Comparison of ENCODE assay signal across 11 cellular contexts in the genomic region with DNA sequence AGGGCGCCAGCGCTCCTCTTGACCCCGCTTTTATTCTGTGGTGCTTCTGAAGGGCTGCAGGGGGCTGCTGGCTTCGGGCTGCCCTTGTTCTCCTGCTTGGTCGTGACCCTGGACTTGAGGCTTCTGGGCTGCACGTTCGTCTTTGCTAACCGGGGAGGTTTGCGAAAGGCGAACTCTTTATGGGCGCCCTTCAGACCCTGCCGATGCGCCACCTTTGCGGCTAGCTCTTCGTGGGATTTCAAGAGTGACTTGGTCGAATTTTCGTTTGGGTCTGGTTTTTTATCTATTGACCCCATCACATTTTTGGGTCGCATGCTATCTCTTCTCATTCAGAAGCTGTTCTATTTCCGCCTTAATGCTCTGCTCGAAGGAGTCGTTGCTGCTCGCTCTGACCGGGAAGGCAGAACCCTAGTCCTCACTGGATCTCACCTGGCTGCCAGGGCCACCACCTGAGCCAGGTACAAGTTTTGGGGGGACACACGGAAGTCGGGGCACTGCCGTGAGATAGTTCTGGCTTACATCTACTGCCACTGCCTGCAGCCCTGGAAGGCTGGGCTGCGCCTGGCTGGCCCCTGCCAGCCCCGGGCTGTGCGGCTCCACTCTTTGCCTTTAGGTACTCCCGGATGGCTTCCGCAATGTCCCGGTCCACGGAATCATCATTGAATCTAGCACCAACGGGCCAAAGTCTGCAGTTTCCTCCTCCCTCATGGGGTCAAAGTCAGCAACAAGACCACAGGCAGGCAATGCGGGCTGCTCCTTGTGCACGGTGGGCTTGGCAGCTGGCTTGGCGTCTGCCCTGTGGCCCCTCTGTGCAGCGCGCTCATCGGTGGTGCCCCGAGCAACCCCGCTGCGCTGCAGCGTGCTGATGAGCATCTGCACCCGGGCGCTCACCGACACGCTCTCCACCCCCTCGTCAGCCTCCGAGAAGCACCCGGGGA. TPM values are rescaled to one million over a fixed set of nuclear protein-coding genes. Genes with fewer than 3 reads are reported as not detected.
DNase-seq lines count a peak whose midpoint lies in the region; ATAC-seq and TF ChIP-seq lines count a peak whose summit lies in the region.
"Had no signal": no experiment of that assay in that cellular context is flagged by ENCODE, and none has a peak within 500 bp of the region (broad histone marks: within the 10 kb centered on the region; RNA-seq: fewer than 3 reads in every experiment).

No MANE protein-coding gene starts in this region.

- WGBS in lower leg skin, 2 donors = 70 to 73% methylated on average over 34 to 49 of the region's 51 CpGs
- 62 to 79% (median 63%) methylated on average over 42 to 51 of the region's 51 CpGs for WGBS in stomach, 5 donors

- TF ChIP-seq POLR2A in lower leg skin (IDR thresholded peaks at IDR 0.05) (no peak), stomach (IDR thresholded peaks at IDR 0.05) (no peak)

- H3K4me3 ChIP-seq in lower leg skin (ENCODE audit: low read depth, poor library complexity, severe bottlenecking) (peak overlapping the region; percentile 12), stomach (peak overlapping the region; percentile 27 to 45 (median 39)), osteoblast (ENCODE audit: insufficient read depth, low read length) (no peak overlapping the region)
- H3K4me3 ChIP-seq: neural progenitor cell, SK-N-MC had no signal

- peaks cover 12% of the 10 kb centered on the region for H3K9me3 Mint-ChIP-seq in activated CD8-positive, alpha-beta memory T cell treated with anti-CD3 and anti-CD28 coated beads, Interleukin-2, amount 10 ng/mL, durations not matched to agents 7 days and 5 days (ENCODE audit: low read depth)
- peaks cover 27% of the 10 kb centered on the region for H3K9me3 Mint-ChIP-seq in activated T-helper 2 cell treated with anti-CD3 and anti-CD28 coated beads, Interferon-gamma antibody, Interleukin-2, Interleukin-4, amounts not matched to agents 10 μg/mL and 5 μg/mL and 100 μg/mL, durations not matched to agents 14 hours and 24 hours and 36 hours

- H3K4me3 Mint-ChIP-seq in activated CD8-positive, alpha-beta memory T cell treated with anti-CD3 and anti-CD28 coated beads, Interleukin-2, amount 10 ng/mL, durations not matched to agents 7 days and 5 days = peak overlapping the region; percentile 68
- peak overlapping the region; percentile 57 for H3K4me3 Mint-ChIP-seq in activated T-helper 2 cell treated with anti-CD3 and anti-CD28 coated beads, Interferon-gamma antibody, Interleukin-2, Interleukin-4, amounts not matched to agents 10 μg/mL and 5 μg/mL and 100 μg/mL, durations not matched to agents 14 hours and 24 hours and 36 hours (ENCODE audit: low read depth)
- H3K4me3 Mint-ChIP-seq: neural progenitor cell had no signal

- no peak for TF ChIP-seq EP300 in stomach (IDR thresholded peaks at IDR 0.05)

- intact Hi-C loops in activated T-helper 2 cell treated with anti-CD3 and anti-CD28 coated beads, Interferon-gamma antibody, Interleukin-2, Interleukin-4, amounts not matched to agents 10 μg/mL and 5 μg/mL and 100 μg/mL, durations not matched to agents 14 hours and 24 hours and 36 hours (cut with micrococcal nuclease) = no loop called here
- intact Hi-C loops in lower leg skin (cut with DNase I; ENCODE audit: low total_unique reads) (loop anchor here (10.0 kb wide), 1 partner anchor 75 kb away; no protein-coding TSS in a partner anchor), stomach (cut with DNase I; ENCODE audit: low total_unique reads) (no loop called here)

- no peak overlapping the region for H3K27ac ChIP-seq in stomach
- H3K27ac ChIP-seq in osteoblast (ENCODE audit: low read depth, low read length) = no peak overlapping the region
- H3K27ac ChIP-seq: neural progenitor cell, SK-N-MC had no signal

- peaks cover 4 to 47% (median 30%) of the 10 kb centered on the region in 4 donors for H3K36me3 ChIP-seq in stomach
- H3K36me3 ChIP-seq in osteoblast (ENCODE audit: insufficient read depth, low read length) = peaks cover 12% of the 10 kb centered on the region
- H3K36me3 ChIP-seq: neural progenitor cell had no signal

- H3K4me2 ChIP-seq in osteoblast (ENCODE audit: insufficient read depth, low read length) = no peak overlapping the region
- H3K4me2 ChIP-seq: neural progenitor cell had no signal

- peaks cover 3% of the 10 kb centered on the region for H4K20me1 ChIP-seq in osteoblast (ENCODE audit: insufficient read depth, low read length)

- no peak for DNase-seq in activated CD8-positive, alpha-beta memory T cell treated with anti-CD3 and anti-CD28 coated beads, Interleukin-2, amount 10 ng/mL, durations not matched to agents 7 days and 5 days
- no peak for DNase-seq in activated CD8-positive, alpha-beta memory T cell treated with anti-CD3 and anti-CD28 coated beads, Interleukin-2, amount 50 U/mL, for 48 hours
- no peak for DNase-seq in activated T-helper 2 cell treated with anti-CD3 and anti-CD28 coated beads, Interferon-gamma antibody, Interleukin-2, Interleukin-4, amounts not matched to agents 10 μg/mL and 5 μg/mL and 100 μg/mL, durations not matched to agents 14 hours and 24 hours and 36 hours (ENCODE audit: low spot score)
- DNase-seq in lower leg skin (ENCODE audit: low spot score in 2 of 2) = no peak
- no peak for DNase-seq in stomach
- no peak for DNase-seq in osteoblast (ENCODE audit: insufficient read length, low spot score, missing footprints)
- DNase-seq in NCI-H524 treated with DMSO at 0.1 percent for 48 hours (lab: John Stamatoyannopoulos, UW) = no peak
- DNase-seq: GDM1 had no signal

- no peaks in the 10 kb centered on the region for H3K27me3 Mint-ChIP-seq in activated CD8-positive, alpha-beta memory T cell treated with anti-CD3 and anti-CD28 coated beads, Interleukin-2, amount 10 ng/mL, durations not matched to agents 7 days and 5 days
- peaks cover 4% of the 10 kb centered on the region for H3K27me3 Mint-ChIP-seq in activated T-helper 2 cell treated with anti-CD3 and anti-CD28 coated beads, Interferon-gamma antibody, Interleukin-2, Interleukin-4, amounts not matched to agents 10 μg/mL and 5 μg/mL and 100 μg/mL, durations not matched to agents 14 hours and 24 hours and 36 hours (ENCODE audit: low read depth)

- no peak for TF ChIP-seq CTCF in lower leg skin (IDR thresholded peaks at IDR 0.05)
- no peak for TF ChIP-seq CTCF in stomach (IDR thresholded peaks at IDR 0.05)
- TF ChIP-seq CTCF in osteoblast (IDR thresholded peaks at IDR 0.05; ENCODE audit: extremely low read depth, low read depth, low read length) = no peak

- H3K27ac Mint-ChIP-seq in activated CD8-positive, alpha-beta memory T cell treated with anti-CD3 and anti-CD28 coated beads, Interleukin-2, amount 10 ng/mL, durations not matched to agents 7 days and 5 days = peak overlapping the region; percentile 43
- H3K27ac Mint-ChIP-seq in activated T-helper 2 cell treated with anti-CD3 and anti-CD28 coated beads, Interferon-gamma antibody, Interleukin-2, Interleukin-4, amounts not matched to agents 10 μg/mL and 5 μg/mL and 100 μg/mL, durations not matched to agents 14 hours and 24 hours and 36 hours = no peak overlapping the region
- H3K27ac Mint-ChIP-seq: neural progenitor cell had no signal

- peaks cover 86% of the 10 kb centered on the region for H3K36me3 Mint-ChIP-seq in activated CD8-positive, alpha-beta memory T cell treated with anti-CD3 and anti-CD28 coated beads, Interleukin-2, amount 10 ng/mL, durations not matched to agents 7 days and 5 days
- peaks cover 74% of the 10 kb centered on the region for H3K36me3 Mint-ChIP-seq in activated T-helper 2 cell treated with anti-CD3 and anti-CD28 coated beads, Interferon-gamma antibody, Interleukin-2, Interleukin-4, amounts not matched to agents 10 μg/mL and 5 μg/mL and 100 μg/mL, durations not matched to agents 14 hours and 24 hours and 36 hours (ENCODE audit: low read depth)

- H3K9me3 ChIP-seq in stomach (peaks cover 0 to 15% (median 0%) of the 10 kb centered on the region in 4 donors), osteoblast (ENCODE audit: low read depth, low read length) (no peaks in the 10 kb centered on the region)

- H3K27me3 ChIP-seq in stomach = no peaks in the 10 kb centered on the region
- no peaks in the 10 kb centered on the region for H3K27me3 ChIP-seq in osteoblast (ENCODE audit: insufficient read depth, low read length)
- H3K27me3 ChIP-seq: neural progenitor cell had no signal

- CTCF ChIA-PET in activated CD8-positive, alpha-beta memory T cell treated with anti-CD3 and anti-CD28 coated beads, Interleukin-2, amount 10 ng/mL, durations not matched to agents 7 days and 5 days (lab: Charles Lee) = interaction anchor here (1.1 to 3.0 kb wide), 3 partner anchors 15 to 260 kb away, joined by 3 to 9 read pairs (median 6); no protein-coding TSS in a partner anchor

- H3K4me1 Mint-ChIP-seq in activated CD8-positive, alpha-beta memory T cell treated with anti-CD3 and anti-CD28 coated beads, Interleukin-2, amount 10 ng/mL, durations not matched to agents 7 days and 5 days = peaks cover 31% of the 10 kb centered on the region
- peaks cover 17% of the 10 kb centered on the region for H3K4me1 Mint-ChIP-seq in activated T-helper 2 cell treated with anti-CD3 and anti-CD28 coated beads, Interferon-gamma antibody, Interleukin-2, Interleukin-4, amounts not matched to agents 10 μg/mL and 5 μg/mL and 100 μg/mL, durations not matched to agents 14 hours and 24 hours and 36 hours (ENCODE audit: low read depth)
- H3K4me1 Mint-ChIP-seq: neural progenitor cell had no signal

- H3K79me2 ChIP-seq in osteoblast (ENCODE audit: insufficient read depth, low read length) = peaks cover 75% of the 10 kb centered on the region

- H2AFZ ChIP-seq in osteoblast (ENCODE audit: low read length) = no peak overlapping the region
- H2AFZ ChIP-seq: neural progenitor cell had no signal

- peak; percentile 32 for ATAC-seq in activated CD8-positive, alpha-beta memory T cell treated with anti-CD3 and anti-CD28 coated beads, Interleukin-2, amount 10 ng/mL, durations not matched to agents 7 days and 5 days
- ATAC-seq in HG03442 (IDR thresholded peaks at IDR 0.05; ENCODE audit: unreplicated experiment) = no peak

- H3K4me1 ChIP-seq in stomach = peaks cover 0 to 11% (median 3%) of the 10 kb centered on the region in 4 donors
- H3K4me1 ChIP-seq in osteoblast (ENCODE audit: insufficient read depth, low read length) = no peaks in the 10 kb centered on the region
- H3K4me1 ChIP-seq: neural progenitor cell had no signal

RNA-seq across cellular contexts. Expression of a gene that starts 16.2 kb away (rescaled TPM):
- total RNA-seq in activated CD8-positive, alpha-beta memory T cell treated with anti-CD3 and anti-CD28 coated beads, Interleukin-2, amount 10 ng/mL, durations not matched to agents 7 days and 5 days = 10 to 100 TPM; 49.2 to 55.7 TPM
- 27.1 and 28.0 TPM in 2 replicates for total RNA-seq in activated T-helper 2 cell treated with anti-CD3 and anti-CD28 coated beads, Interferon-gamma antibody, Interleukin-2, Interleukin-4, amounts not matched to agents 10 μg/mL and 5 μg/mL and 100 μg/mL, durations not matched to agents 14 hours and 24 hours and 36 hours
- total RNA-seq in lower leg skin (10 to 100 TPM; 15.8 to 20.0 (median 16.4) TPM), stomach (10 to 100 TPM in 4 of 5 donors, 1 to 10 TPM in 1; 9.3 to 53.6 (median 42.5) TPM), osteoblast (29.8 and 33.3 TPM in 2 replicates)
- polyA plus RNA-seq in stomach = 10 to 100 TPM; 11.6 to 21.8 (median 19.4) TPM
